8 cellular contexts compared by ENCODE assay signal in the genomic region with DNA sequence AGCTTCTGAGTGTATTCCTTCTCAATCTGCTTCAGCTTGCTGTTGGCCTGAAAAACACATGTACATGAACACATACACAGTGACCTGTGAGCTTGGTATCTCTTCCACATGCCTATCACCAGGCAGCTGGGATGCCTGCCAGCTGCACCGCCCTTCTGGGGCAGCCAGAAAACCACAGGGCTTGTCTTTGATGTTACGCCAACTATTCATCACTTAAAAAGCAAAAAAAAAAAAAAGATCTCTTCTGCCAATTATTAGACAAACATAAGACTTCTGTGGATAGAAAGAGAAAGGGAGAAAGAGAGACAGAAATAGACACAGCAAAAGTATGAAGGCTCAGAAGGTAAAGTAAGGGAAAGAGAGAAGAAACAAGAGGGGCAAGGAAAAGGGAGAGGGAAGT.
DNase-seq lines count a peak whose midpoint lies in the region; ATAC-seq and TF ChIP-seq lines count a peak whose summit lies in the region.

No MANE protein-coding gene starts in this region.

- no peak for TF ChIP-seq EP300 in stomach (IDR thresholded peaks at IDR 0.05)

- peak; percentile 82 for ATAC-seq in left lung

- peak; percentile 96 for DNase-seq in AG10803 (ENCODE audit: low read depth)
- peak; percentile 80 for DNase-seq in HK-2 (ENCODE audit: unreplicated experiment)
- peak; percentile 3 for DNase-seq in SK-N-MC (ENCODE audit: low read depth, low spot score)
- DNase-seq in astrocyte of the hippocampus (ENCODE audit: low read depth, low spot score): peak; percentile 97
- peak; percentile 74 to 84 for DNase-seq in left lung
- peak; percentile 87 for DNase-seq in stomach
- DNase-seq in SIG-M5 (lab: John Stamatoyannopoulos, UW): no peak
- no peak for DNase-seq in NCI-H128 (lab: John Stamatoyannopoulos, UW; ENCODE audit: unreplicated experiment)

- WGBS in stomach, 5 donors: 10 to 21% (median 12%) methylated on average over 2 of the region's 2 CpGs

- H3K27me3 ChIP-seq in left lung (no peaks in the 10 kb centered on the region), stomach (no peaks in the 10 kb centered on the region)

- H3K4me1 ChIP-seq in left lung: peaks cover 12 to 23% of the 10 kb centered on the region in 2 donors
- peaks cover 0 to 29% (median 14%) of the 10 kb centered on the region in 4 donors for H3K4me1 ChIP-seq in stomach

- TF ChIP-seq POLR2A in stomach (IDR thresholded peaks at IDR 0.05): no peak

- intact Hi-C loops in left lung (cut with DNase I): no loop called here
- intact Hi-C loops in stomach (cut with DNase I; ENCODE audit: low total_unique reads): no loop called here

- H3K36me3 ChIP-seq in SK-N-MC (ENCODE audit: insufficient read depth, low read length): no peaks in the 10 kb centered on the region
- no peaks in the 10 kb centered on the region for H3K36me3 ChIP-seq in left lung
- no peaks in the 10 kb centered on the region for H3K36me3 ChIP-seq in stomach

- no peak for TF ChIP-seq CTCF in AG10803 (conservative IDR thresholded peaks at IDR 0.05; ENCODE audit: low read length)
- TF ChIP-seq CTCF in left lung (IDR thresholded peaks at IDR 0.05): no peak
- TF ChIP-seq CTCF in stomach (IDR thresholded peaks at IDR 0.05): no peak

- no peaks in the 10 kb centered on the region for H3K9me3 ChIP-seq in SK-N-MC (ENCODE audit: low read depth, low read length)
- H3K9me3 ChIP-seq in left lung: no peaks in the 10 kb centered on the region
- H3K9me3 ChIP-seq in stomach: no peaks in the 10 kb centered on the region

- no peak overlapping the region for H3K9ac ChIP-seq in SK-N-MC (ENCODE audit: insufficient read length)

- H3K27ac ChIP-seq in SK-N-MC: no peak overlapping the region
- peak overlapping the region in 1 of 2 donors; percentile 45 for H3K27ac ChIP-seq in left lung
- H3K27ac ChIP-seq in stomach: no peak overlapping the region

- H3K4me3 ChIP-seq in AG10803 (ENCODE audit: low read length) (no peak overlapping the region), SK-N-MC (no peak overlapping the region), left lung (no peak overlapping the region), stomach (no peak overlapping the region)

Comparison
In these comparisons a context has a peak if more than half of its experiments do, and no peak if none do; other contexts are left out.
1. DNase-seq: peak in AG10803 (single experiment), HK-2 (single experiment), SK-N-MC (single experiment), astrocyte of the hippocampus (single experiment), left lung (2 of 2) and stomach (single experiment); none in SIG-M5 (single experiment) and NCI-H128 (single experiment).